In the genomic region with DNA sequence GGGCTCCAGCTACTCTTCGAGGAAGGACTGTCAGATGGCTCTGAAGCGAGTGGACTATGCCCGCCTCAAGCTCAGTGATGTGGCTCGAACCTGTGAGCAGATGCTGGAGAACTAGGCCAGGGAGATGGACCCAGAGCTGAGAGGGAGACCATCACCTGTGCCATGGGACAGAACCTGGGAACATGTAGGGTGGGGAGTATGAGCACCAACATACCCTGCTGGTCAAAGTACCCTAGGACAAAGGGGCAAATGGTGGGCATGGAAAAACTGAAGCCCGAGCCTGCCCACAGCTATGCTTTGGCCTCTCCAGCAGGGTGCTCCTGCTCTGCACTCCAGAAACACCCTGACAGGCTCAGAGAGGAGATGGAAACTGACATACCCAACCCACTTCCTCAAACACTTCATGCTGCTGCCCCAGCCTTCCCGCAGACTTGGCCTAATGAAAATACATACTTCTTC, we compare ENCODE assay signal across 10 cellular contexts. TPM values are rescaled to one million over a fixed set of nuclear protein-coding genes. Genes with fewer than 3 reads are reported as not detected.
A peak's percentile ranks its signal among the peaks of the same experiment; 100 is the strongest.
DNase-seq lines count a peak whose midpoint lies in the region; ATAC-seq, FAIRE-seq and TF ChIP-seq lines count a peak whose summit lies in the region.
"Had no signal": no experiment of that assay in that cellular context is flagged by ENCODE, and none has a peak within 500 bp of the region (broad histone marks: within the 10 kb centered on the region; RNA-seq: fewer than 3 reads in every experiment).

No MANE protein-coding gene starts in this region.

- no peak for ATAC-seq in esophagus mucosa

- no peak overlapping the region for H3K4me3 ChIP-seq in astrocyte of the spinal cord (ENCODE audit: low read depth, low read length)
- H3K4me3 ChIP-seq: sigmoid colon, SJSA1 had no signal

- H3K27me3 Mint-ChIP-seq in progenitor cell of endocrine pancreas (peaks cover 25% of the 10 kb centered on the region), MCF 10A (ENCODE audit: insufficient read depth, unreplicated experiment) (no peaks in the 10 kb centered on the region)

- FAIRE-seq in GM18507 (lab: Jason Lieb, UNC) = peak; percentile 82

- POLR2A ChIA-PET in MCF 10A (lab: Yijun Ruan, JAX) = no interaction called here

- no peak overlapping the region for H3K4me3 Mint-ChIP-seq in progenitor cell of endocrine pancreas (ENCODE audit: low read depth)
- no peak overlapping the region for H3K4me3 Mint-ChIP-seq in MCF 10A (ENCODE audit: unreplicated experiment)

- no peak overlapping the region for H3K27ac Mint-ChIP-seq in progenitor cell of endocrine pancreas
- no peak overlapping the region for H3K27ac Mint-ChIP-seq in MCF 10A (ENCODE audit: low read depth, unreplicated experiment)

- BruUV-seq in MCF 10A (replicated peaks; lab: Mats Ljungman, UMichigan) = no TSS peak

- CTCF ChIA-PET in MCF 10A (lab: Yijun Ruan, JAX) = interaction anchor here (1.0 to 1.2 kb wide), 2 partner anchors 156 to 169 kb away, joined by 3 to 6 read pairs; no protein-coding TSS in a partner anchor

- TF ChIP-seq CTCF in astrocyte of the spinal cord (IDR thresholded peaks at IDR 0.05; ENCODE audit: low read depth, low read length) (peak; percentile 18), progenitor cell of endocrine pancreas (IDR thresholded peaks at IDR 0.05; ENCODE audit: unreplicated experiment) (peak; percentile 7), MCF 10A (IDR thresholded peaks at IDR 0.05; ENCODE audit: unreplicated experiment) (no peak)

- H3K36me3 Mint-ChIP-seq in progenitor cell of endocrine pancreas (ENCODE audit: insufficient read depth) (no peaks in the 10 kb centered on the region), MCF 10A (ENCODE audit: insufficient read depth, unreplicated experiment) (peaks cover 21% of the 10 kb centered on the region)

- H3K4me1 Mint-ChIP-seq in progenitor cell of endocrine pancreas (ENCODE audit: low read depth) (peaks cover 4% of the 10 kb centered on the region), MCF 10A (ENCODE audit: insufficient read depth, unreplicated experiment) (peaks cover 22% of the 10 kb centered on the region)

- H3K9me3 Mint-ChIP-seq in progenitor cell of endocrine pancreas (ENCODE audit: low read depth) = no peaks in the 10 kb centered on the region
- no peaks in the 10 kb centered on the region for H3K9me3 Mint-ChIP-seq in MCF 10A (ENCODE audit: unreplicated experiment)

- intact Hi-C loops in MCF 10A (cut with micrococcal nuclease) = no loop called here

- DNase-seq in GM18507 (ENCODE audit: extremely low spot score, insufficient read length, low read depth) = no peak
- DNase-seq in MV-4-11 (lab: John Stamatoyannopoulos, UW) = peak; percentile 97
- DNase-seq in astrocyte of the spinal cord (ENCODE audit: low read depth, low spot score) = no peak
- DNase-seq in progenitor cell of endocrine pancreas (ENCODE audit: low spot score, unreplicated experiment) = no peak
- no peak for DNase-seq in NCI-H2171 (lab: John Stamatoyannopoulos, UW)
- DNase-seq in MCF 10A (ENCODE audit: unreplicated experiment) = no peak
- DNase-seq: sigmoid colon had no signal

- in situ Hi-C loops in astrocyte of the spinal cord (cut with HindIII; ENCODE audit: low sequenced_read_pairs) = no loop called here

RNA-seq across cellular contexts. Expression of a gene that starts 1.9 kb away (rescaled TPM):
- total RNA-seq in progenitor cell of endocrine pancreas = 19.6 and 22.4 TPM in 2 replicates
- 15.6 TPM for total RNA-seq in esophagus mucosa
- 15.2 and 15.8 TPM in 2 replicates for total RNA-seq in MCF 10A (2022)

RNA-seq across cellular contexts. Expression of a gene that starts 6.5 kb away (rescaled TPM):
- 0.18 and 0.22 TPM in 2 replicates for total RNA-seq in progenitor cell of endocrine pancreas
- 0.36 TPM for total RNA-seq in esophagus mucosa
- 1.3 and 1.8 TPM in 2 replicates for total RNA-seq in MCF 10A (2022)
- total RNA-seq: SJSA1, temporal lobe had no signal

RNA-seq across cellular contexts. Expression of a gene that starts 6.6 kb away (rescaled TPM):
- total RNA-seq in progenitor cell of endocrine pancreas = 4.0 and 4.3 TPM in 2 replicates
- total RNA-seq in esophagus mucosa = 15.7 TPM
- total RNA-seq in MCF 10A (2022) = 16.7 and 20.6 TPM in 2 replicates
- total RNA-seq: SJSA1 had no signal

RNA-seq across cellular contexts. Expression of a gene that starts 22.7 kb away (rescaled TPM):
- total RNA-seq in progenitor cell of endocrine pancreas (52.6 and 53.8 TPM in 2 replicates), esophagus mucosa (13.7 TPM), MCF 10A (2022) (20.7 and 25.1 TPM in 2 replicates)

RNA-seq across cellular contexts. Expression of a gene that starts 29.2 kb away (rescaled TPM):
- total RNA-seq in progenitor cell of endocrine pancreas = 95.2 and 103 TPM in 2 replicates
- 24.6 TPM for total RNA-seq in esophagus mucosa
- total RNA-seq in MCF 10A (2022) = 63.9 and 74.8 TPM in 2 replicates
